In genomic region chr21:35026617-35027557, GRCh38 we compare ENCODE assay signal across 1 cellular context.
A peak's percentile ranks its signal among the peaks of the same experiment; 100 is the strongest.
TF ChIP-seq lines count a peak whose summit lies in the region.

No MANE protein-coding gene starts in this region.

TF ChIP-seq in HepG2, 621 proteins besides CTCF, POLR2A, EP300 and RAD21 (continued from another document):
- TF ChIP-seq HNF1A (IDR thresholded peaks at IDR 0.05; ENCODE audit: low read depth) (peak; percentile 54), HNF1A (CRISPR knock-in tag; IDR thresholded peaks at IDR 0.05; ENCODE audit: borderline replicate concordance) (0 out of 2 replicates have a peak, but pooled peaks have one; percentile 39), ATF1 (CRISPR knock-in tag; IDR thresholded peaks at IDR 0.05) (0 out of 2 replicates have a peak, but pooled peaks have one; percentile 28), ZFY (CRISPR knock-in tag; IDR thresholded peaks at IDR 0.05) (peak; percentile 43; the same call in 1 of the 2 replicates), GATAD2A (CRISPR knock-in tag; IDR thresholded peaks at IDR 0.05) (peak; percentile 48; the same call in 1 of the 2 replicates), ZNF83 (CRISPR knock-in tag; IDR thresholded peaks at IDR 0.05; ENCODE audit: borderline replicate concordance) (no peak), ZSCAN20 (CRISPR knock-in tag; IDR thresholded peaks at IDR 0.05; ENCODE audit: borderline replicate concordance) (no peak), TEAD3 (CRISPR knock-in tag; optimal IDR thresholded peaks at IDR 0.05; ENCODE audit: borderline replicate concordance) (peak; percentile 49), FOXA3 (CRISPR knock-in tag; IDR thresholded peaks at IDR 0.05) (peak; percentile 26; the same call in 1 of the 2 replicates), ZNF782 (CRISPR knock-in tag; IDR thresholded peaks at IDR 0.05; ENCODE audit: borderline replicate concordance) (no peak), NFE2 (CRISPR knock-in tag; IDR thresholded peaks at IDR 0.05) (peak; percentile 91; the same call in 1 of the 2 replicates), CEBPG (CRISPR knock-in tag; IDR thresholded peaks at IDR 0.05) (0 out of 2 replicates have a peak, but pooled peaks have one; percentile 8), MAFK (conservative IDR thresholded peaks at IDR 0.05 in 1 of 2, IDR thresholded peaks at IDR 0.05 in 1 of 2; ENCODE audit: low read length in 2 of 2) (peak; percentile 63 to 77), SUZ12 (IDR thresholded peaks at IDR 0.05; ENCODE audit: low read depth, low read length) (no peak), ATF2 (CRISPR knock-in tag; IDR thresholded peaks at IDR 0.05) (0 out of 2 replicates have a peak, but pooled peaks have one; percentile 28), SMC3 (IDR thresholded peaks at IDR 0.05; ENCODE audit: low read length) (0 out of 2 replicates have a peak, but pooled peaks have one; percentile 10), MAFF (IDR thresholded peaks at IDR 0.05; ENCODE audit: low read depth, low read length) (peak; percentile 65), NFE2L2 (IDR thresholded peaks at IDR 0.05; ENCODE audit: low read length) (peak; percentile 92), HNRNPLL (IDR thresholded peaks at IDR 0.05; ENCODE audit: low read depth, low read length, poor library complexity, severe bottlenecking) (peak; percentile 37), HDAC2 (CRISPR knock-in tag; IDR thresholded peaks at IDR 0.05) (peak; percentile 54), ZNF280B (CRISPR knock-in tag; IDR thresholded peaks at IDR 0.05; ENCODE audit: borderline replicate concordance) (no peak), NFYB (CRISPR knock-in tag; IDR thresholded peaks at IDR 0.05) (0 out of 2 replicates have a peak, but pooled peaks have one; percentile 18), ARID5B (CRISPR knock-in tag; IDR thresholded peaks at IDR 0.05) (peak; percentile 75), SAP130 (CRISPR knock-in tag; IDR thresholded peaks at IDR 0.05; ENCODE audit: low read depth) (0 out of 2 replicates have a peak, but pooled peaks have one; percentile 23), MED13 (CRISPR knock-in tag; IDR thresholded peaks at IDR 0.05) (peak; percentile 31; the same call in 1 of the 2 replicates), RARA (CRISPR knock-in tag; IDR thresholded peaks at IDR 0.05) (0 out of 2 replicates have a peak, but pooled peaks have one; percentile 9), PAWR (CRISPR knock-in tag; IDR thresholded peaks at IDR 0.05; ENCODE audit: borderline replicate concordance) (no peak), PHF21A (CRISPR knock-in tag; IDR thresholded peaks at IDR 0.05) (peak; percentile 47; the same call in 1 of the 2 replicates), HNF4A (CRISPR knock-in tag; IDR thresholded peaks at IDR 0.05) (peak; percentile 84), HCFC1 (IDR thresholded peaks at IDR 0.05; ENCODE audit: low read depth, low read length) (no peak), PRPF4 (IDR thresholded peaks at IDR 0.05; ENCODE audit: low read depth, low read length, poor library complexity, severe bottlenecking) (peak; percentile 10), TCF7 (IDR thresholded peaks at IDR 0.05; ENCODE audit: low read depth) (peak; percentile 39)
- TF ChIP-seq, protein P1, sequence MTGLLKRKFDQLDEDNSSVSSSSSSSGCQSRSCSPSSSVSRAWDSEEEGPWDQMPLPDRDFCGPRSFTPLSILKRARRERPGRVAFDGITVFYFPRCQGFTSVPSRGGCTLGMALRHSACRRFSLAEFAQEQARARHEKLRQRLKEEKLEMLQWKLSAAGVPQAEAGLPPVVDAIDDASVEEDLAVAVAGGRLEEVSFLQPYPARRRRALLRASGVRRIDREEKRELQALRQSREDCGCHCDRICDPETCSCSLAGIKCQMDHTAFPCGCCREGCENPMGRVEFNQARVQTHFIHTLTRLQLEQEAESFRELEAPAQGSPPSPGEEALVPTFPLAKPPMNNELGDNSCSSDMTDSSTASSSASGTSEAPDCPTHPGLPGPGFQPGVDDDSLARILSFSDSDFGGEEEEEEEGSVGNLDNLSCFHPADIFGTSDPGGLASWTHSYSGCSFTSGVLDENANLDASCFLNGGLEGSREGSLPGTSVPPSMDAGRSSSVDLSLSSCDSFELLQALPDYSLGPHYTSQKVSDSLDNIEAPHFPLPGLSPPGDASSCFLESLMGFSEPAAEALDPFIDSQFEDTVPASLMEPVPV (CRISPR knock-in tag; IDR thresholded peaks at IDR 0.05) = no peak
- TF ChIP-seq, protein P2, sequence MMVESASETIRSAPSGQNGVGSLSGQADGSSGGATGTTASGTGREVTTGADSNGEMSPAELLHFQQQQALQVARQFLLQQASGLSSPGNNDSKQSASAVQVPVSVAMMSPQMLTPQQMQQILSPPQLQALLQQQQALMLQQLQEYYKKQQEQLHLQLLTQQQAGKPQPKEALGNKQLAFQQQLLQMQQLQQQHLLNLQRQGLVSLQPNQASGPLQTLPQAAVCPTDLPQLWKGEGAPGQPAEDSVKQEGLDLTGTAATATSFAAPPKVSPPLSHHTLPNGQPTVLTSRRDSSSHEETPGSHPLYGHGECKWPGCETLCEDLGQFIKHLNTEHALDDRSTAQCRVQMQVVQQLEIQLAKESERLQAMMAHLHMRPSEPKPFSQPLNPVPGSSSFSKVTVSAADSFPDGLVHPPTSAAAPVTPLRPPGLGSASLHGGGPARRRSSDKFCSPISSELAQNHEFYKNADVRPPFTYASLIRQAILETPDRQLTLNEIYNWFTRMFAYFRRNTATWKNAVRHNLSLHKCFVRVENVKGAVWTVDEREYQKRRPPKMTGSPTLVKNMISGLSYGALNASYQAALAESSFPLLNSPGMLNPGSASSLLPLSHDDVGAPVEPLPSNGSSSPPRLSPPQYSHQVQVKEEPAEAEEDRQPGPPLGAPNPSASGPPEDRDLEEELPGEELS (CRISPR knock-in tag; IDR thresholded peaks at IDR 0.05) = 0 out of 2 replicates have a peak, but pooled peaks have one; percentile 28
- TF ChIP-seq, protein P3, sequence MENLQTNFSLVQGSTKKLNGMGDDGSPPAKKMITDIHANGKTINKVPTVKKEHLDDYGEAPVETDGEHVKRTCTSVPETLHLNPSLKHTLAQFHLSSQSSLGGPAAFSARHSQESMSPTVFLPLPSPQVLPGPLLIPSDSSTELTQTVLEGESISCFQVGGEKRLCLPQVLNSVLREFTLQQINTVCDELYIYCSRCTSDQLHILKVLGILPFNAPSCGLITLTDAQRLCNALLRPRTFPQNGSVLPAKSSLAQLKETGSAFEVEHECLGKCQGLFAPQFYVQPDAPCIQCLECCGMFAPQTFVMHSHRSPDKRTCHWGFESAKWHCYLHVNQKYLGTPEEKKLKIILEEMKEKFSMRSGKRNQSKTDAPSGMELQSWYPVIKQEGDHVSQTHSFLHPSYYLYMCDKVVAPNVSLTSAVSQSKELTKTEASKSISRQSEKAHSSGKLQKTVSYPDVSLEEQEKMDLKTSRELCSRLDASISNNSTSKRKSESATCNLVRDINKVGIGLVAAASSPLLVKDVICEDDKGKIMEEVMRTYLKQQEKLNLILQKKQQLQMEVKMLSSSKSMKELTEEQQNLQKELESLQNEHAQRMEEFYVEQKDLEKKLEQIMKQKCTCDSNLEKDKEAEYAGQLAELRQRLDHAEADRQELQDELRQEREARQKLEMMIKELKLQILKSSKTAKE (CRISPR knock-in tag; IDR thresholded peaks at IDR 0.05; ENCODE audit: borderline replicate concordance) = no peak
